10 cellular contexts compared by ENCODE assay signal in genomic region chr5:15286659-15287058, GRCh38.
DNase-seq lines count a peak whose midpoint lies in the region; TF ChIP-seq lines count a peak whose summit lies in the region.
"Had no signal": no experiment of that assay in that cellular context is flagged by ENCODE, and none has a peak within 500 bp of the region (broad histone marks: within the 10 kb centered on the region; RNA-seq: fewer than 3 reads in every experiment).

No MANE protein-coding gene starts in this region.

- peaks cover 15% of the 10 kb centered on the region for H3K4me1 ChIP-seq in vagina
- H3K4me1 ChIP-seq: BLaER1 had no signal

- H3K36me3 ChIP-seq in vagina: no peaks in the 10 kb centered on the region
- H3K36me3 ChIP-seq: BLaER1 had no signal

- no peaks in the 10 kb centered on the region for H3K27me3 ChIP-seq in vagina
- H3K27me3 ChIP-seq: BLaER1 had no signal

- TF ChIP-seq POLR2A in vagina (IDR thresholded peaks at IDR 0.05): no peak

- TF ChIP-seq CTCF in C4-2B (conservative IDR thresholded peaks at IDR 0.05): peak; percentile 42
- no peak for TF ChIP-seq CTCF in fibroblast of the aortic adventitia (IDR thresholded peaks at IDR 0.05; ENCODE audit: insufficient read depth, low read length)
- peak in 1 of 3 experiments; percentile 11 for TF ChIP-seq CTCF in vagina (IDR thresholded peaks at IDR 0.05)

- peak; percentile 18 for DNase-seq in OCI-M1 (lab: John Stamatoyannopoulos, UW)
- peak; percentile 0 for DNase-seq in fibroblast of the aortic adventitia (ENCODE audit: low read depth)
- peak; percentile 1 for DNase-seq in myocyte (ENCODE audit: low read depth)
- DNase-seq in DMS79 treated with DMSO at 0.1 percent for 48 hours (lab: John Stamatoyannopoulos, UW): no peak
- no peak for DNase-seq in NCI-H2029 (lab: John Stamatoyannopoulos, UW)
- DNase-seq in NOMO-1 treated with dmso at 0.1 percent for 144 hours (lab: John Stamatoyannopoulos, UW; ENCODE audit: unreplicated experiment): no peak
- DNase-seq in vagina (ENCODE audit: extremely low spot score in 2 of 2): no peak
- DNase-seq: stimulated activated CD4-positive, alpha-beta T cell treated with anti-CD3 and anti-CD28 coated beads, Interleukin-2, amount 100 ng/mL, for 48 hours had no signal

- H3K4me3 ChIP-seq in fibroblast of the aortic adventitia (ENCODE audit: low read depth, low read length) (no peak overlapping the region), vagina (no peak overlapping the region)
- H3K4me3 ChIP-seq: BLaER1 had no signal

- no peak overlapping the region for H3K27ac ChIP-seq in C4-2B
- H3K27ac ChIP-seq in vagina: no peak overlapping the region
- H3K27ac ChIP-seq: BLaER1 had no signal

- intact Hi-C loops in vagina (cut with DNase I): no loop called here

- no peaks in the 10 kb centered on the region for H3K9me3 ChIP-seq in vagina

Comparison
In these comparisons a context has a peak if more than half of its experiments do, and no peak if none do; other contexts are left out.
1. DNase-seq: peak in OCI-M1 (single experiment), fibroblast of the aortic adventitia (single experiment) and myocyte (single experiment); none in DMS79 treated with DMSO at 0.1 percent for 48 hours (single experiment), NCI-H2029 (single experiment), NOMO-1 treated with dmso at 0.1 percent for 144 hours (single experiment) and vagina (0 of 2).